ENCODE assay signal across 1 cellular context in the genomic region with DNA sequence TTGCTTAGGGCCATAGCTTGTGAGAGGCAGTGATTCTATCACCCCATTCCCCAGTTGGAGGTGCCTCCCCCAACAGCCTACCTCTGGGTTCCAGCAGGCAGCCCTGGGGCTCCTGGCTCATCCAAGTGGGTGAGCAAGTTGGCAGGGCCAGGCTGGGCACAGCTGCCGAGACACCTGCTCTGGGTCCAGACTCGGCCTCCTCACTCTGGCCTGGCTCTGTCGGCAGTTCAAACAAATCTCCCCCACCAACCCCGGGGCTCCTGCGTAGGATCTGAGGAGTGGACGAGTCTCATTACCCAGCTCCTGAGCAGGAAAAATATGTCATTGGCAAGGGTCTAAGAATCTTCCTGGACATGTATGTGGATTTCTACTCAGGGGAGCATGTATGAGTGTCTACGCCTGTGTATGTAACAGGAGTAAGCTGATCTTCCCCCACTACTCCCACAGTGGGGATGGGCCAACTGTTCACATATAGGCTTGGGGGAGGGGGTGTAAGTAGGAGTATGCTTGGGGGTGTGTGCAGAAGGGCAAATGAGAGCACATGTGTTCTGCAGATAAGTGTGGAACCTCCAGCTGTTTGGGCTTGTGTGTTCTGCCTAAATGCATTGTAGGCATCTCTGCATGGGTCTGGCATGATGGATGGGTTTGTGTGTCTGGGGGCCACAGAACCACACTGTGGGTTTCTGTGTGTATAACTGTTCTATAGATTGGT.
TF ChIP-seq lines count a peak whose summit lies in the region.

No MANE protein-coding gene starts in this region.

TF ChIP-seq in HCT116, 20 proteins besides CTCF, POLR2A, EP300 and RAD21 (continued from another document):
- TF ChIP-seq SRF (IDR thresholded peaks at IDR 0.05; ENCODE audit: low read depth) (no peak), CEBPB (IDR thresholded peaks at IDR 0.05; ENCODE audit: low read depth) (no peak), YY1 (IDR thresholded peaks at IDR 0.05; ENCODE audit: extremely low read depth, insufficient replicate concordance, low read depth, low read length) (peak; percentile 24), TCF7L2 (IDR thresholded peaks at IDR 0.05; ENCODE audit: borderline replicate concordance, extremely low read depth, insufficient read depth, insufficient read length) (peak; percentile 94), ZBTB33 (IDR thresholded peaks at IDR 0.05; ENCODE audit: extremely low read depth, insufficient replicate concordance, low read length) (peak; percentile 59), ELF1 (IDR thresholded peaks at IDR 0.05; ENCODE audit: borderline replicate concordance, low read depth) (no peak)
